ENCODE assay signal across 9 cellular contexts in genomic region chr1:150429805-150430204, GRCh38. TPM values are rescaled to one million over a fixed set of nuclear protein-coding genes. Genes with fewer than 3 reads are reported as not detected.
A peak's percentile ranks its signal among the peaks of the same experiment; 100 is the strongest.
DNase-seq lines count a peak whose midpoint lies in the region; ATAC-seq, FAIRE-seq and TF ChIP-seq lines count a peak whose summit lies in the region.
"Had no signal": no experiment of that assay in that cellular context is flagged by ENCODE, and none has a peak within 500 bp of the region (broad histone marks: within the 10 kb centered on the region; RNA-seq: fewer than 3 reads in every experiment).

No MANE protein-coding gene starts in this region.

- peak overlapping the region in 8 of 10 donors; percentile 0 to 77 (median 50) for H3K27ac Mint-ChIP-seq in naive thymus-derived CD8-positive, alpha-beta T cell

- no peak for TF ChIP-seq POLR2A in K562 (conservative IDR thresholded peaks at IDR 0.05)

- H3K4me3 ChIP-seq in K562, result no peak overlapping the region

- no peaks in the 10 kb centered on the region for H3K9me1 ChIP-seq in K562 (ENCODE audit: control insufficient read depth, insufficient read depth, low read length)

- WGBS in K562 (ENCODE audit: insufficient coverage, low coverage, missing lambda C conversion rate), result 60% methylated on average over 3 of the region's 3 CpGs

- H3K27me3 ChIP-seq in K562 (ENCODE audit: control insufficient read depth in 2 of 2, insufficient read depth in 2 of 2, low read length in 2 of 2), result no peaks in the 10 kb centered on the region

- H3K9ac ChIP-seq in K562 (ENCODE audit: insufficient read depth in 1 of 2, low read depth in 2 of 2, low read length in 2 of 2), result no peak overlapping the region

- intact Hi-C loops in K562 (cut with micrococcal nuclease), result loop anchor here (1.0 kb wide), 1 partner anchor 173 kb away; the partner anchor contains the start of gene CA14

- H3K27ac ChIP-seq in K562 (ENCODE audit: extremely low read depth, low read depth, low read length), result no peak overlapping the region

- ATAC-seq in K562, result peak; percentile 74
- ATAC-seq in naive thymus-derived CD8-positive, alpha-beta T cell, result peak; percentile 49 to 53

- in situ Hi-C loops in K562 (cut with MboI), result no loop called here

- FAIRE-seq in K562 (lab: Jason Lieb, UNC), result peak; percentile 65
- FAIRE-seq: A204.1 had no signal

- peaks cover 13 to 32% (median 20%) of the 10 kb centered on the region in 4 donors for H3K4me1 Mint-ChIP-seq in naive thymus-derived CD8-positive, alpha-beta T cell

- no peak overlapping the region for H3K4me2 ChIP-seq in K562 (ENCODE audit: insufficient read depth, low read length)

- no peaks in the 10 kb centered on the region for H4K20me1 ChIP-seq in K562 (replicated peaks; ENCODE audit: control insufficient read depth, insufficient read depth, low read length)

- no peaks in the 10 kb centered on the region for H3K9me3 ChIP-seq in K562 (replicated peaks; ENCODE audit: control insufficient read depth, insufficient read depth, low read depth, low read length)

- DNase-seq in DMS 273 (lab: John Stamatoyannopoulos, UW; ENCODE audit: unreplicated experiment), result peak; percentile 30
- no peak for DNase-seq in DMS 273 treated with DMSO at 0.1 percent for 48 hours (lab: John Stamatoyannopoulos, UW)
- peak; percentile 64 to 79 for DNase-seq in Kasumi-1 (lab: John Stamatoyannopoulos, UW)
- peak; percentile 14 to 40 (median 26) for DNase-seq in K562 (ENCODE audit: extremely low read depth in 1 of 4, low spot score in 3 of 4)
- peak in 2 of 10 donors; percentile 14 to 21 for DNase-seq in naive thymus-derived CD8-positive, alpha-beta T cell
- no peak for DNase-seq in NCI-H2227 (lab: John Stamatoyannopoulos, UW; ENCODE audit: unreplicated experiment)
- no peak for DNase-seq in activated CD4-positive, alpha-beta T cell treated with anti-CD3 and anti-CD28 coated beads for 4 hours
- DNase-seq in activated CD4-positive, alpha-beta T cell treated with anti-CD3 and anti-CD28 coated beads, Interleukin-2, amount 50 U/mL, for 1 hour, result no peak

- no TSS peak for BruUV-seq in K562 (replicated peaks; lab: Mats Ljungman, UMichigan)

- H3K4me3 Mint-ChIP-seq in naive thymus-derived CD8-positive, alpha-beta T cell, result no peak overlapping the region

- POLR2A ChIA-PET in K562 (lab: Yijun Ruan, JAX), result interaction anchor here (0.6 to 1.4 kb wide), 2 partner anchors 11 to 540 kb away, joined by 3 read pairs; no protein-coding TSS in a partner anchor
- POLR2A ChIA-PET in naive thymus-derived CD8-positive, alpha-beta T cell (lab: Charles Lee), result no interaction called here

- no peaks in the 10 kb centered on the region; the same call in 1 of the 3 replicates for H3K79me2 ChIP-seq in K562 (ENCODE audit: control insufficient read depth, insufficient read depth, low read length)

- H2AFZ ChIP-seq in K562 (ENCODE audit: low read depth, low read length), result no peak overlapping the region

- H3K9me3 Mint-ChIP-seq in naive thymus-derived CD8-positive, alpha-beta T cell, result no peaks in the 10 kb centered on the region

- peak in 1 of 2 experiments; percentile 22; a peak in 1 of 4 replicates for TF ChIP-seq RAD21 in K562 (CRISPR knock-in tag; conservative IDR thresholded peaks at IDR 0.05 in 1 of 2, IDR thresholded peaks at IDR 0.05 in 1 of 2)

- TF ChIP-seq CTCF in K562 (IDR thresholded peaks at IDR 0.05 in 2 of 3, conservative IDR thresholded peaks at IDR 0.05 in 1 of 3; ENCODE audit: insufficient read depth in 2 of 3, low read depth in 1 of 3, low read length in 3 of 3), result peak in 2 of 3 experiments; percentile 47 to 55; a peak in 5 of 6 replicates

- peaks cover 0 to 34% (median 2%) of the 10 kb centered on the region in 3 donors for H3K36me3 Mint-ChIP-seq in naive thymus-derived CD8-positive, alpha-beta T cell

- CTCF ChIA-PET in K562 (lab: Yijun Ruan, JAX; ENCODE audit: low intra/inter-chr PET ratio), result interaction anchor here (1.3 kb wide), 1 partner anchor 174 kb away, joined by 6 read pairs; no protein-coding TSS in a partner anchor

- peaks cover 20% of the 10 kb centered on the region; the same call in 2 of the 3 replicates for H3K36me3 ChIP-seq in K562 (ENCODE audit: control insufficient read depth, insufficient read depth, low read length)

- no peaks in the 10 kb centered on the region for H3K27me3 Mint-ChIP-seq in naive thymus-derived CD8-positive, alpha-beta T cell

- TF ChIP-seq EP300 in K562 (IDR thresholded peaks at IDR 0.05; ENCODE audit: low read length), result no peak

- no peaks in the 10 kb centered on the region for H3K4me1 ChIP-seq in K562 (replicated peaks in 1 of 2; ENCODE audit: control insufficient read depth in 2 of 2, insufficient read depth in 2 of 2, low read length in 2 of 2)

TF ChIP-seq in K562, 482 proteins besides CTCF, POLR2A, EP300 and RAD21:
- TF ChIP-seq PYGO2 (tag; IDR thresholded peaks at IDR 0.05) (no peak), MCM2 (IDR thresholded peaks at IDR 0.05; ENCODE audit: low read depth) (no peak), SMARCA4 (IDR thresholded peaks at IDR 0.05) (no peak), IFI16 (CRISPR knock-in tag; IDR thresholded peaks at IDR 0.05) (no peak), SMC3 (conservative IDR thresholded peaks at IDR 0.05; ENCODE audit: insufficient read depth, low read depth, low read length) (no peak), NUFIP1 (IDR thresholded peaks at IDR 0.05; ENCODE audit: partially characterized antibody) (no peak), ZNF24 (IDR thresholded peaks at IDR 0.05) (no peak), ZNF280B (CRISPR knock-in tag; IDR thresholded peaks at IDR 0.05) (no peak), ZNF589 (CRISPR knock-in tag; IDR thresholded peaks at IDR 0.05; ENCODE audit: low read depth) (no peak), ZFP91 (CRISPR knock-in tag; IDR thresholded peaks at IDR 0.05) (no peak), ZNF785 (CRISPR knock-in tag; IDR thresholded peaks at IDR 0.05) (no peak), KDM2B (CRISPR knock-in tag; IDR thresholded peaks at IDR 0.05) (no peak)

RNA-seq across cellular contexts. Expression of gene TARS2, which starts 57.4 kb away (rescaled TPM):
- 83.9 and 98.9 TPM in 2 replicates for total RNA-seq in K562 (2011; cell fraction: chromatin; rRNA removed; ENCODE audit: low replicate concordance)
- total RNA-seq in K562 (2011; cell fraction: nucleolus; rRNA removed), result 62.9 and 65.5 TPM in 2 replicates
- 81.2 and 104 TPM in 2 replicates for total RNA-seq in K562 (2011; cell fraction: nucleoplasm; rRNA removed)
- 40.1 and 41.6 TPM in 2 replicates for total RNA-seq in K562 (2014; rRNA removed)
- total RNA-seq in K562 (2014; rRNA removed; fragmentation: Illumina TruSeq; extraction: Trizol), result 27.5 and 30.3 TPM in 2 replicates
- total RNA-seq in K562 (2015; rRNA removed; fragmentation: Illumina TruSeq; extraction: Trizol), result 28.2 TPM in 2 replicates
- total RNA-seq in K562 (2021), result 37.1 and 39.4 TPM in 2 replicates
- polyA plus RNA-seq in K562 (2011; rRNA removed), result 46.7 and 54.5 TPM in 2 replicates
- 89.9 and 98.0 TPM in 2 replicates for polyA plus RNA-seq in K562 (2011; cell fraction: cytosol; rRNA removed)
- polyA plus RNA-seq in K562 (2011; cell fraction: nucleus; rRNA removed), result 61.7 and 64.6 TPM in 2 replicates
- 29.7 and 42.9 TPM in 2 replicates for polyA plus RNA-seq in K562 (2012)
- polyA plus RNA-seq in K562 (2014; fragmentation: Illumina TruSeq; extraction: Trizol), result 62.5 and 64.2 TPM in 2 replicates
- 10 to 100 TPM; 17.0 to 30.1 TPM for polyA plus RNA-seq in K562 (2014; fragmentation: Nextera tagmentation; extraction: Ambion mirVana)
- 45.5 and 46.3 TPM in 2 replicates for polyA plus RNA-seq in K562 (2014; rRNA removed)
- 40.2 and 45.0 TPM in 2 replicates for polyA minus RNA-seq in K562 (2011; rRNA and poly(A)+ RNA removed)
- 25.4 and 31.6 TPM in 2 replicates for polyA minus RNA-seq in K562 (2011; cell fraction: cytosol; rRNA and poly(A)+ RNA removed)
- 31.9 and 57.9 TPM in 2 replicates for polyA minus RNA-seq in K562 (2011; cell fraction: nucleus; rRNA and poly(A)+ RNA removed)
- total RNA-seq in naive thymus-derived CD8-positive, alpha-beta T cell, result 10 to 100 TPM; 34.8 to 41.8 TPM
- 10 to 100 TPM; 23.9 to 37.2 (median 30.6) TPM for polyA plus RNA-seq in naive thymus-derived CD8-positive, alpha-beta T cell

Comparison
In these comparisons a context has a peak if more than half of its experiments do, and no peak if none do; other contexts are left out.
1. DNase-seq: peak in DMS 273 (single experiment), Kasumi-1 (2 of 2) and K562 (4 of 4); none in DMS 273 treated with DMSO at 0.1 percent for 48 hours (single experiment), NCI-H2227 (single experiment), activated CD4-positive, alpha-beta T cell treated with anti-CD3 and anti-CD28 coated beads for 4 hours (0 of 2) and activated CD4-positive, alpha-beta T cell treated with anti-CD3 and anti-CD28 coated beads, Interleukin-2, amount 50 U/mL, for 1 hour (single experiment).